Comparison of ENCODE assay signal across 1 cellular context in the genomic region with DNA sequence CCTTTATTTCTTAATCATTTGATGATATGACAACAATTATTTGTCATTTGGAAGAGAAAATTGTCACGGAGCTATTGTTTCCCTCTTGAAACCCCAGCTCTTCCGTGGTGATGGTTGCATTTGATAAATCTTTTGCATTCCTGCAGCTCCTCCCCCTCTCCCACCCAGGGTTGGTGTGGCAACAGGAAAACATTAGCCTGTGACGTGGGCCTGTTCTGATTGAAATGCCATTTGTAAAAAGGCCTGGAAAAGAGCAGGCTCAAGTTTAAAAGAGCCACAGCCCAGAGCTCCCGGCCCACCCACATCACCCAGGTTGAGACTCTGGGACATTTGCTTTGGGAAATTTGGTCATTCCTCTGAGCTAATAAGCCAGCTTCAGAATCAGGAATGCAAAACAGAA.
TF ChIP-seq lines count a peak whose summit lies in the region.

No MANE protein-coding gene starts in this region.

TF ChIP-seq in H1, 55 proteins besides CTCF, POLR2A, EP300 and RAD21:
- TF ChIP-seq KDM4A (IDR thresholded peaks at IDR 0.05; ENCODE audit: low read depth, low read length, severe bottlenecking) (no peak), SP1 (IDR thresholded peaks at IDR 0.05; ENCODE audit: low read depth, low read length) (0 out of 2 replicates have a peak, but pooled peaks have one; percentile 29), TEAD4 (IDR thresholded peaks at IDR 0.05; ENCODE audit: low read depth, low read length) (peak; percentile 59; the same call in 1 of the 2 replicates), GTF2F1 (IDR thresholded peaks at IDR 0.05; ENCODE audit: borderline replicate concordance, low read depth, low read length) (no peak), POLR2AphosphoS5 (IDR thresholded peaks at IDR 0.05; ENCODE audit: low read depth, low read length) (no peak), HDAC2 (IDR thresholded peaks at IDR 0.05; ENCODE audit: borderline replicate concordance in 1 of 2, low read depth in 2 of 2, low read length in 2 of 2) (no peak)
TF ChIP-seq in H1: peak in this region for 2.
